8 cellular contexts compared by ENCODE assay signal in genomic region chr3:129001101-129001816, GRCh38. TPM values are rescaled to one million over a fixed set of nuclear protein-coding genes. Genes with fewer than 3 reads are reported as not detected.
DNase-seq lines count a peak whose midpoint lies in the region; ATAC-seq and TF ChIP-seq lines count a peak whose summit lies in the region.

A gene with protein sequence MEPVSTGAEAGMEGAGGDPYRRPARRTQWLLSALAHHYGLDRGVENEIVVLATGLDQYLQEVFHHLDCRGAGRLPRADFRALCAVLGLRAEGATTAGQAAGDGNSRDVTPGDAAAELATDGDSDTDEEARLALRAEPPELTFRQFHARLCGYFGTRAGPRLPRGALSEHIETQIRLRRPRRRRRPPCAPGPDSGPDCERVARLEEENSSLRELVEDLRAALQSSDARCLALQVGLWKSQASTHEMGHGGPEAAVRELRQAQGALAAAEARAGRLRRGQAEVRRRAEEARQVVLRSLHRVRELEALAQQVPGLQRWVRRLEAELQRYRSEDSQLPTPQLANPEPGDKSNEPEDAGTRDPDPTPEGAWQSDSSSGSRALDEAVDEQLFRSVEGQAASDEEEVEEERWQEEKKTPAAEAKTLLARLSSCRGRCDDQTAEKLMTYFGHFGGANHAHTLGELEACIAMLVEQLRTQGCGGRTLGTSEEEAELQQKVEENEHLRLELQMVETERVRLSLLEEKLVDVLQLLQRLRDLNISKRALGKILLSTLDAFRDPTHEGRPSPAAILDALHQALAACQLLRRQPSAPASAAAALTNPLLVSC (plus strand): TSS chr3:129001304. CDS start chr3:129001629, 325 bp downstream.

- 1 to 2% methylated on average over 16 to 72 of the region's 74 CpGs for WGBS in body of pancreas, 2 donors

- no peaks in the 10 kb centered on the region for H3K9me3 ChIP-seq in body of pancreas
- H3K9me3 ChIP-seq in subcutaneous abdominal adipose tissue (ENCODE audit: control insufficient read depth in 5 of 5, low read length in 5 of 5) = no peaks in the 10 kb centered on the region

- ATAC-seq in body of pancreas (peak; percentile 43), left lobe of liver (peak; percentile 56), GM21528 (IDR thresholded peaks at IDR 0.05; ENCODE audit: low FRiP score, unreplicated experiment) (no peak), HG03159 (IDR thresholded peaks at IDR 0.05; ENCODE audit: unreplicated experiment) (no peak), GM21723 (IDR thresholded peaks at IDR 0.05; ENCODE audit: unreplicated experiment) (no peak)

- TF ChIP-seq CTCF in body of pancreas (IDR thresholded peaks at IDR 0.05) = no peak

- intact Hi-C loops in activated CD4-positive, alpha-beta T cell treated with anti-CD3 and anti-CD28 coated beads, Interleukin-2, amount 10 ng/mL, durations not matched to agents 24 days and 14 days (cut with micrococcal nuclease) = no loop called here
- intact Hi-C loops in body of pancreas (cut with DNase I) = no loop called here

- H3K27me3 Mint-ChIP-seq in activated CD4-positive, alpha-beta T cell treated with anti-CD3 and anti-CD28 coated beads, Interleukin-2, amount 10 ng/mL, durations not matched to agents 24 days and 14 days = peaks cover 50% of the 10 kb centered on the region

- peak in 1 of 3 donors; percentile 21 for TF ChIP-seq POLR2A in body of pancreas (IDR thresholded peaks at IDR 0.05)

- H3K27me3 ChIP-seq in body of pancreas (peaks cover 0 to 13% of the 10 kb centered on the region in 2 donors), subcutaneous abdominal adipose tissue (ENCODE audit: control insufficient read depth in 5 of 5, insufficient read depth in 4 of 5, low read length in 5 of 5) (peaks cover 19 to 40% (median 32%) of the 10 kb centered on the region in 5 donors)

- H3K36me3 ChIP-seq in body of pancreas (replicated peaks in 1 of 2; ENCODE audit: insufficient read depth in 1 of 2, low read depth in 2 of 2) (no peaks in the 10 kb centered on the region), subcutaneous abdominal adipose tissue (ENCODE audit: control insufficient read depth in 5 of 5, insufficient read depth in 5 of 5, low read length in 5 of 5) (peaks cover 0 to 3% (median 0%) of the 10 kb centered on the region in 5 donors)

- H3K4me3 Mint-ChIP-seq in activated CD4-positive, alpha-beta T cell treated with anti-CD3 and anti-CD28 coated beads, Interleukin-2, amount 10 ng/mL, durations not matched to agents 24 days and 14 days = peak within 1 kb of the TSS; percentile 64

- H3K36me3 Mint-ChIP-seq in activated CD4-positive, alpha-beta T cell treated with anti-CD3 and anti-CD28 coated beads, Interleukin-2, amount 10 ng/mL, durations not matched to agents 24 days and 14 days (ENCODE audit: low read depth) = no peaks in the 10 kb centered on the region

- no peak within 1 kb of the TSS for H3K27ac Mint-ChIP-seq in activated CD4-positive, alpha-beta T cell treated with anti-CD3 and anti-CD28 coated beads, Interleukin-2, amount 10 ng/mL, durations not matched to agents 24 days and 14 days

- peak within 1 kb of the TSS in 3 of 5 donors; percentile 41 to 63 (median 52) for H3K9ac ChIP-seq in subcutaneous abdominal adipose tissue (ENCODE audit: low read length in 5 of 5)

- H3K4me1 ChIP-seq in body of pancreas = peaks cover 31% of the 10 kb centered on the region
- peaks cover 10 to 53% (median 34%) of the 10 kb centered on the region in 5 donors for H3K4me1 ChIP-seq in subcutaneous abdominal adipose tissue (ENCODE audit: control insufficient read depth in 5 of 5, insufficient read depth in 5 of 5, low read length in 5 of 5)

- peaks cover 29% of the 10 kb centered on the region for H3K4me1 Mint-ChIP-seq in activated CD4-positive, alpha-beta T cell treated with anti-CD3 and anti-CD28 coated beads, Interleukin-2, amount 10 ng/mL, durations not matched to agents 24 days and 14 days

- peaks cover 5% of the 10 kb centered on the region for H3K9me3 Mint-ChIP-seq in activated CD4-positive, alpha-beta T cell treated with anti-CD3 and anti-CD28 coated beads, Interleukin-2, amount 10 ng/mL, durations not matched to agents 24 days and 14 days

- peak; percentile 73 for DNase-seq in activated CD4-positive, alpha-beta T cell treated with anti-CD3 and anti-CD28 coated beads, Interleukin-2, amount 10 ng/mL, durations not matched to agents 24 days and 14 days
- no peak for DNase-seq in activated CD4-positive, alpha-beta T cell treated with anti-CD3 and anti-CD28 coated beads for 48 hours
- peak in 3 of 4 donors; percentile 45 to 53 (median 49) for DNase-seq in body of pancreas
- DNase-seq in left lobe of liver (ENCODE audit: low spot score) = no peak

- H3K4me3 ChIP-seq in body of pancreas (peak within 1 kb of the TSS in 1 of 2 donors; percentile 1), subcutaneous abdominal adipose tissue (ENCODE audit: low read depth in 1 of 5, low read length in 5 of 5) (peak within 1 kb of the TSS; percentile 51 to 73 (median 67))

- H3K27ac ChIP-seq in body of pancreas (peak within 1 kb of the TSS in 3 of 4 donors; percentile 22 to 58 (median 38)), subcutaneous abdominal adipose tissue (ENCODE audit: low read depth, low read length) (no peak within 1 kb of the TSS)

RNA-seq across cellular contexts. Expression of the gene that starts here (rescaled TPM):
- total RNA-seq in activated CD4-positive, alpha-beta T cell treated with anti-CD3 and anti-CD28 coated beads, Interleukin-2, amount 10 ng/mL, durations not matched to agents 24 days and 14 days = 0.36 and 0.37 TPM in 2 replicates
- total RNA-seq in body of pancreas = 1 to 10 TPM; 1.8 to 4.0 TPM
- total RNA-seq in left lobe of liver = 0.53 TPM

Comparison
In these comparisons a context has a peak if more than half of its experiments do, and no peak if none do; other contexts are left out.
1. Peak in DNase-seq in activated CD4-positive, alpha-beta T cell treated with anti-CD3 and anti-CD28 coated beads, Interleukin-2, amount 10 ng/mL, durations not matched to agents 24 days and 14 days; RNA of the gene not detected or under 1 TPM.
2. Peak in ATAC-seq in left lobe of liver; RNA of the gene not detected or under 1 TPM.
3. DNase-seq: peak in body of pancreas (3 of 4); none in activated CD4-positive, alpha-beta T cell treated with anti-CD3 and anti-CD28 coated beads for 48 hours (single experiment) and left lobe of liver (single experiment).